ENCODE assay signal across 17 cellular contexts in the genomic region with DNA sequence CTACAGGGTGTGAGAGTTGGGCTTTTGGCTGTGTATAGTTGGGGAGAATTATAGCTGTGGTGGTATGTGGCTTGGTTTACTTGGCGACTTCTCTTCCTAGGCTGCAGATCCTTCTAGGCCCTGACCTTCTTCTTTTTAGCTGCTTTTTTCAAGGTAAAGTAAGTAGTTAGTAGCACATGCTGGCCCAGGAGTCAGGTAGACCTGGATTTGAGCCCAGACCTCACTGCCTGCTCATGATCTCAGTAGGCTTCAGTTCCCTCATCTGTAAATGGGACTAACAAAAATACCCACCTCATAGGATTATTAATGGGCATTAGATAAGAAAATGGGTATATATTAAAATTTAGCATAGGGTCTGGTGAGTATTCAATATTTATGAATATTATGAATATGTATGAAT. TPM values are rescaled to one million over a fixed set of nuclear protein-coding genes. Genes with fewer than 3 reads are reported as not detected.
A peak's percentile ranks its signal among the peaks of the same experiment; 100 is the strongest.
DNase-seq lines count a peak whose midpoint lies in the region; ATAC-seq and TF ChIP-seq lines count a peak whose summit lies in the region.
"Had no signal": no experiment of that assay in that cellular context is flagged by ENCODE, and none has a peak within 500 bp of the region (broad histone marks: within the 10 kb centered on the region; RNA-seq: fewer than 3 reads in every experiment).

No MANE protein-coding gene starts in this region.

- H3K4me3 Mint-ChIP-seq in T-helper 2 cell treated with Interferon-gamma antibody and Interleukin-4, amounts not matched to agents 5 μg/mL and 100 μg/mL, for 36 hours: peak overlapping the region; percentile 49
- H3K4me3 Mint-ChIP-seq in activated CD8-positive, alpha-beta T cell treated with anti-CD3 and anti-CD28 coated beads for 36 hours: no peak overlapping the region
- H3K4me3 Mint-ChIP-seq: GM23338 had no signal

- no peaks in the 10 kb centered on the region for H3K27me3 ChIP-seq in BLaER1 treated with 17β-estradiol and CSF1 and Interleukin-3, amounts not matched to agents 10 nM and 100 nM
- H3K27me3 ChIP-seq in neutrophil: no peaks in the 10 kb centered on the region

- H3K4me1 Mint-ChIP-seq in T-helper 2 cell treated with Interferon-gamma antibody and Interleukin-4, amounts not matched to agents 5 μg/mL and 100 μg/mL, for 36 hours (ENCODE audit: low read depth): peaks cover 65% of the 10 kb centered on the region
- H3K4me1 Mint-ChIP-seq in activated CD8-positive, alpha-beta T cell treated with anti-CD3 and anti-CD28 coated beads for 36 hours (ENCODE audit: low read depth): peaks cover 51% of the 10 kb centered on the region

- H4K20me1 ChIP-seq in BLaER1 treated with 17β-estradiol and CSF1 and Interleukin-3, amounts not matched to agents 10 nM and 100 nM: peaks cover 0 to 47% (median 0%) of the 10 kb centered on the region in 11 experiments; a peak in 4 of 22 replicates

- no peak for ATAC-seq in activated CD8-positive, alpha-beta T cell treated with anti-CD3 and anti-CD28 coated beads for 36 hours
- ATAC-seq: GM23338, Right ventricle myocardium inferior had no signal

- no peaks in the 10 kb centered on the region for H3K9me3 Mint-ChIP-seq in T-helper 2 cell treated with Interferon-gamma antibody and Interleukin-4, amounts not matched to agents 5 μg/mL and 100 μg/mL, for 36 hours
- no peaks in the 10 kb centered on the region for H3K9me3 Mint-ChIP-seq in activated CD8-positive, alpha-beta T cell treated with anti-CD3 and anti-CD28 coated beads for 36 hours
- H3K9me3 Mint-ChIP-seq: GM23338 had no signal

- H3K27ac Mint-ChIP-seq in T-helper 2 cell treated with Interferon-gamma antibody and Interleukin-4, amounts not matched to agents 5 μg/mL and 100 μg/mL, for 36 hours: peak overlapping the region; percentile 67
- H3K27ac Mint-ChIP-seq in activated CD8-positive, alpha-beta T cell treated with anti-CD3 and anti-CD28 coated beads for 36 hours: peak overlapping the region; percentile 8
- H3K27ac Mint-ChIP-seq: GM23338 had no signal

- no peak overlapping the region for H3K9ac ChIP-seq in BLaER1 treated with 17β-estradiol and CSF1 and Interleukin-3, amounts not matched to agents 10 nM and 100 nM

- TF ChIP-seq CTCF in activated CD8-positive, alpha-beta T cell treated with anti-CD3 and anti-CD28 coated beads for 36 hours (IDR thresholded peaks at IDR 0.05): no peak
- no peak for TF ChIP-seq CTCF in neutrophil (IDR thresholded peaks at IDR 0.05)

- intact Hi-C loops in activated CD8-positive, alpha-beta T cell treated with anti-CD3 and anti-CD28 coated beads for 36 hours (cut with micrococcal nuclease): no loop called here

- H3K36me3 Mint-ChIP-seq in T-helper 2 cell treated with Interferon-gamma antibody and Interleukin-4, amounts not matched to agents 5 μg/mL and 100 μg/mL, for 36 hours (ENCODE audit: low read depth): peaks cover 48% of the 10 kb centered on the region
- H3K36me3 Mint-ChIP-seq in activated CD8-positive, alpha-beta T cell treated with anti-CD3 and anti-CD28 coated beads for 36 hours (ENCODE audit: low read depth): peaks cover 33% of the 10 kb centered on the region

- no peaks in the 10 kb centered on the region for H3K27me3 Mint-ChIP-seq in T-helper 2 cell treated with Interferon-gamma antibody and Interleukin-4, amounts not matched to agents 5 μg/mL and 100 μg/mL, for 36 hours (ENCODE audit: low read depth)
- no peaks in the 10 kb centered on the region for H3K27me3 Mint-ChIP-seq in activated CD8-positive, alpha-beta T cell treated with anti-CD3 and anti-CD28 coated beads for 36 hours

- H3K4me1 ChIP-seq in BLaER1 treated with 17β-estradiol and CSF1 and Interleukin-3, amounts not matched to agents 10 nM and 100 nM: peaks cover 56 to 75% (median 69%) of the 10 kb centered on the region in 10 experiments
- peaks cover 65 to 70% of the 10 kb centered on the region in 2 experiments for H3K4me1 ChIP-seq in neutrophil (ENCODE audit: control insufficient read depth in 1 of 2, insufficient read depth in 1 of 2, low read depth in 1 of 2, low read length in 1 of 2)

- H3K4me2 ChIP-seq in BLaER1 treated with 17β-estradiol and CSF1 and Interleukin-3, amounts not matched to agents 10 nM and 100 nM: peak overlapping the region in 6 of 11 experiments; percentile 6 to 77 (median 74); a peak in 6 of 22 replicates
- H3K4me2 ChIP-seq: GM23338 had no signal

- peaks cover 8 to 45% (median 36%) of the 10 kb centered on the region in 11 experiments; a peak in 20 of 22 replicates for H3K36me3 ChIP-seq in BLaER1 treated with 17β-estradiol and CSF1 and Interleukin-3, amounts not matched to agents 10 nM and 100 nM
- no peaks in the 10 kb centered on the region for H3K36me3 ChIP-seq in neutrophil
- H3K36me3 ChIP-seq: HAP-1 had no signal

- H3K4me3 ChIP-seq in BLaER1 treated with 17β-estradiol and CSF1 and Interleukin-3, amounts not matched to agents 10 nM and 100 nM: no peak overlapping the region
- H3K4me3 ChIP-seq in neutrophil (ENCODE audit: low read depth in 1 of 2, low read length in 1 of 2): no peak overlapping the region
- H3K4me3 ChIP-seq: GM23338, HAP-1 had no signal

- CTCF ChIA-PET in activated CD8-positive, alpha-beta T cell treated with anti-CD3 and anti-CD28 coated beads for 36 hours (lab: Charles Lee): interaction anchor here (0.9 to 1.2 kb wide), 3 partner anchors 14 to 257 kb away, joined by 3 read pairs; no protein-coding TSS in a partner anchor

- POLR2A ChIA-PET in activated CD8-positive, alpha-beta T cell treated with anti-CD3 and anti-CD28 coated beads for 36 hours (lab: Charles Lee): no interaction called here

- no peaks in the 10 kb centered on the region for H3K9me3 ChIP-seq in BLaER1 treated with 17β-estradiol and CSF1 and Interleukin-3, amounts not matched to agents 10 nM and 100 nM (replicated peaks in 1 of 11)
- H3K9me3 ChIP-seq in neutrophil: no peaks in the 10 kb centered on the region
- H3K9me3 ChIP-seq: HAP-1 had no signal

- DNase-seq in T-helper 2 cell treated with Interferon-gamma antibody and Interleukin-4, amounts not matched to agents 5 μg/mL and 100 μg/mL, for 36 hours (ENCODE audit: low spot score): no peak
- DNase-seq in T-helper 2 cell (no peak), AML-193 (lab: John Stamatoyannopoulos, UW) (no peak)
- no peak for DNase-seq in activated CD8-positive, alpha-beta T cell treated with anti-CD3 and anti-CD28 coated beads for 36 hours
- no peak for DNase-seq in stimulated activated CD4-positive, alpha-beta T cell treated with anti-CD3 and anti-CD28 coated beads, Interleukin-2, amount 100 ng/mL, for 48 hours
- DNase-seq: 8988T, GDM1, NCI-H1694 treated with DMSO at 0.1 percent for 48 hours, NCI-H2081 treated with DMSO at 0.1 percent for 48 hours, NCI-H2171 treated with DMSO at 0.1 percent for 48 hours, NCI-H526 had no signal

- peak overlapping the region in 5 of 11 experiments; percentile 8 to 94 (median 26); a peak in 7 of 22 replicates for H3K27ac ChIP-seq in BLaER1 treated with 17β-estradiol and CSF1 and Interleukin-3, amounts not matched to agents 10 nM and 100 nM
- peak overlapping the region; percentile 72 for H3K27ac ChIP-seq in neutrophil
- H3K27ac ChIP-seq: C4-2B had no signal

RNA-seq across cellular contexts. Expression of gene TMEM217, which starts 17.4 kb away (rescaled TPM):
- total RNA-seq in activated CD8-positive, alpha-beta T cell treated with anti-CD3 and anti-CD28 coated beads for 36 hours: 1 to 10 TPM; 4.0 to 5.7 TPM
- total RNA-seq: GM23338 had no signal

RNA-seq across cellular contexts. Expression of gene TBC1D22B, which starts 17.8 kb away (rescaled TPM):
- total RNA-seq in activated CD8-positive, alpha-beta T cell treated with anti-CD3 and anti-CD28 coated beads for 36 hours: 10 to 100 TPM; 12.1 to 12.3 TPM
